ENCODE assay signal across 16 cellular contexts in genomic region chr22:39546064-39546365, GRCh38. TPM values are rescaled to one million over a fixed set of nuclear protein-coding genes. Genes with fewer than 3 reads are reported as not detected.
DNase-seq lines count a peak whose midpoint lies in the region; ATAC-seq and TF ChIP-seq lines count a peak whose summit lies in the region.
"Had no signal": no experiment of that assay in that cellular context is flagged by ENCODE, and none has a peak within 500 bp of the region (broad histone marks: within the 10 kb centered on the region; RNA-seq: fewer than 3 reads in every experiment).

No MANE protein-coding gene starts in this region.

- DNase-seq in activated naive CD4-positive, alpha-beta T cell treated with Interleukin-2 at 50 U/mL for 16 hours = no peak
- DNase-seq in WTC11 (ENCODE audit: low spot score) = no peak
- DNase-seq in natural killer cell = no peak
- DNase-seq in esophagus muscularis mucosa (ENCODE audit: extremely low spot score) = no peak
- DNase-seq in cerebellum (ENCODE audit: low spot score) = no peak
- no peak for DNase-seq in DMS114 treated with DMSO at 0.1 percent for 48 hours (lab: John Stamatoyannopoulos, UW; ENCODE audit: unreplicated experiment)
- DNase-seq: COR-L47, DMS153, Karpas-422, MM.1S, NCI-H524, Right ventricle myocardium superior had no signal

- no peak overlapping the region for H3K4me3 ChIP-seq in esophagus muscularis mucosa
- H3K4me3 ChIP-seq: Peyer's patch had no signal

- no peaks in the 10 kb centered on the region for H3K36me3 ChIP-seq in esophagus muscularis mucosa
- H3K36me3 ChIP-seq: Peyer's patch had no signal

- POLR2A ChIA-PET in WTC11 (lab: Charles Lee) = no interaction called here

- no peaks in the 10 kb centered on the region for H3K9me3 ChIP-seq in esophagus muscularis mucosa
- H3K9me3 ChIP-seq: Peyer's patch had no signal

- peaks cover 19% of the 10 kb centered on the region for H3K4me1 Mint-ChIP-seq in activated naive CD4-positive, alpha-beta T cell treated with anti-CD3 and anti-CD28 coated beads, Interleukin-2, amount 50 U/mL, for 24 hours
- H3K4me1 Mint-ChIP-seq in WTC11 (peaks cover 14% of the 10 kb centered on the region), natural killer cell (peaks cover 18 to 20% of the 10 kb centered on the region in 2 donors)

- TF ChIP-seq POLR2A in esophagus muscularis mucosa (IDR thresholded peaks at IDR 0.05; ENCODE audit: low read depth) = no peak

- TF ChIP-seq CTCF in WTC11 (IDR thresholded peaks at IDR 0.05) (no peak), natural killer cell (IDR thresholded peaks at IDR 0.05) (no peak), esophagus muscularis mucosa (IDR thresholded peaks at IDR 0.05) (no peak)

- TF ChIP-seq EP300 in esophagus muscularis mucosa (IDR thresholded peaks at IDR 0.05) = no peak

- peaks cover 18% of the 10 kb centered on the region for H3K27me3 Mint-ChIP-seq in activated naive CD4-positive, alpha-beta T cell treated with anti-CD3 and anti-CD28 coated beads, Interleukin-2, amount 50 U/mL, for 24 hours
- peaks cover 35% of the 10 kb centered on the region for H3K27me3 Mint-ChIP-seq in WTC11 (ENCODE audit: low read depth)
- H3K27me3 Mint-ChIP-seq in natural killer cell (ENCODE audit: low read depth in 2 of 2) = peaks cover 19 to 25% of the 10 kb centered on the region in 2 donors

- peaks cover 2% of the 10 kb centered on the region for H3K36me3 Mint-ChIP-seq in activated naive CD4-positive, alpha-beta T cell treated with anti-CD3 and anti-CD28 coated beads, Interleukin-2, amount 50 U/mL, for 24 hours
- H3K36me3 Mint-ChIP-seq in WTC11 (no peaks in the 10 kb centered on the region), natural killer cell (no peaks in the 10 kb centered on the region)

- H3K27me3 ChIP-seq in esophagus muscularis mucosa = peaks cover 0 to 90% (median 3%) of the 10 kb centered on the region in 4 donors
- H3K27me3 ChIP-seq: Peyer's patch had no signal

- peak overlapping the region; percentile 60 for H3K4me3 Mint-ChIP-seq in activated naive CD4-positive, alpha-beta T cell treated with anti-CD3 and anti-CD28 coated beads, Interleukin-2, amount 50 U/mL, for 24 hours
- H3K4me3 Mint-ChIP-seq in WTC11 (no peak overlapping the region), natural killer cell (peak overlapping the region; percentile 74)

- ATAC-seq in WTC11 (no peak), natural killer cell (no peak), HG02981 (IDR thresholded peaks at IDR 0.05; ENCODE audit: unreplicated experiment) (no peak)

- no peak overlapping the region for H3K27ac ChIP-seq in esophagus muscularis mucosa (replicated peaks in 1 of 4)
- H3K27ac ChIP-seq: C4-2B, Peyer's patch had no signal

- intact Hi-C loops in natural killer cell (cut with micrococcal nuclease) = no loop called here
- intact Hi-C loops in esophagus muscularis mucosa (cut with DNase I) = no loop called here

- peak overlapping the region; percentile 65 for H3K27ac Mint-ChIP-seq in activated naive CD4-positive, alpha-beta T cell treated with anti-CD3 and anti-CD28 coated beads, Interleukin-2, amount 50 U/mL, for 24 hours
- H3K27ac Mint-ChIP-seq in WTC11 (no peak overlapping the region), natural killer cell (peak overlapping the region in 1 of 2 donors; percentile 76)

- H3K4me1 ChIP-seq in esophagus muscularis mucosa = peaks cover 0 to 6% (median 0%) of the 10 kb centered on the region in 4 donors
- H3K4me1 ChIP-seq: Peyer's patch had no signal

- 41% methylated on average over 9 of the region's 9 CpGs for WGBS in esophagus muscularis mucosa

- CTCF ChIA-PET in WTC11 (lab: Charles Lee) = interaction anchor here (1.3 kb wide), 1 partner anchor 478 kb away, joined by 4 read pairs; no protein-coding TSS in a partner anchor

- H3K9me3 Mint-ChIP-seq in activated naive CD4-positive, alpha-beta T cell treated with anti-CD3 and anti-CD28 coated beads, Interleukin-2, amount 50 U/mL, for 24 hours = no peaks in the 10 kb centered on the region
- H3K9me3 Mint-ChIP-seq in WTC11 = no peaks in the 10 kb centered on the region
- no peaks in the 10 kb centered on the region for H3K9me3 Mint-ChIP-seq in natural killer cell

TF ChIP-seq in WTC11, 78 proteins besides CTCF, POLR2A, EP300 and RAD21:
- TF ChIP-seq E2F4 (CRISPR knock-in tag; IDR thresholded peaks at IDR 0.05; ENCODE audit: borderline replicate concordance, low read depth) = no peak; the same call in 1 of the 2 replicates
- 0 out of 2 replicates have a peak, but pooled peaks have one; percentile 5 for TF ChIP-seq SMAD3 (CRISPR knock-in tag; IDR thresholded peaks at IDR 0.05; ENCODE audit: borderline replicate concordance)
TF ChIP-seq in WTC11: peak in this region for 1.

RNA-seq across cellular contexts. Expression of gene RPS19BP1, which starts 13.5 kb away (rescaled TPM):
- total RNA-seq in WTC11 (2021) = 88.9 to 102 TPM (median 89.0 TPM) in 3 replicates
- 10 to 100 TPM; 56.7 to 66.5 (median 61.3) TPM for total RNA-seq in natural killer cell
- total RNA-seq in esophagus muscularis mucosa = 100 to 1,000 TPM; 158 to 202 (median 177) TPM
- total RNA-seq in cerebellum = 18.0 TPM

RNA-seq across cellular contexts. Expression of gene CACNA1I, which starts 24.5 kb away (rescaled TPM):
- total RNA-seq in WTC11 (2021) (2.1 to 2.9 TPM (median 2.3 TPM) in 3 replicates), natural killer cell (under 1 TPM; 0.05 to 0.83 (median 0.72) TPM), esophagus muscularis mucosa (under 1 TPM in 3 of 4 donors, not detected in 1; under 0.01 to 0.39 (median 0.33) TPM), cerebellum (0.91 TPM)

RNA-seq across cellular contexts. Expression of gene ATF4, which starts 25.7 kb away (rescaled TPM):
- total RNA-seq in WTC11 (2021) (361 to 460 TPM (median 371 TPM) in 3 replicates), natural killer cell (100 to 1,000 TPM; 235 to 242 (median 238) TPM), esophagus muscularis mucosa (100 to 1,000 TPM; 516 to 895 (median 721) TPM), cerebellum (70.2 TPM)

RNA-seq across cellular contexts. Expression of gene MIEF1, which starts 43.9 kb away (rescaled TPM):
- total RNA-seq in WTC11 (2021) (31.5 to 38.7 TPM (median 31.9 TPM) in 3 replicates), natural killer cell (10 to 100 TPM; 16.1 to 27.6 (median 25.1) TPM), esophagus muscularis mucosa (10 to 100 TPM; 19.7 to 21.7 (median 20.9) TPM), cerebellum (24.8 TPM)
